In the genomic region with DNA sequence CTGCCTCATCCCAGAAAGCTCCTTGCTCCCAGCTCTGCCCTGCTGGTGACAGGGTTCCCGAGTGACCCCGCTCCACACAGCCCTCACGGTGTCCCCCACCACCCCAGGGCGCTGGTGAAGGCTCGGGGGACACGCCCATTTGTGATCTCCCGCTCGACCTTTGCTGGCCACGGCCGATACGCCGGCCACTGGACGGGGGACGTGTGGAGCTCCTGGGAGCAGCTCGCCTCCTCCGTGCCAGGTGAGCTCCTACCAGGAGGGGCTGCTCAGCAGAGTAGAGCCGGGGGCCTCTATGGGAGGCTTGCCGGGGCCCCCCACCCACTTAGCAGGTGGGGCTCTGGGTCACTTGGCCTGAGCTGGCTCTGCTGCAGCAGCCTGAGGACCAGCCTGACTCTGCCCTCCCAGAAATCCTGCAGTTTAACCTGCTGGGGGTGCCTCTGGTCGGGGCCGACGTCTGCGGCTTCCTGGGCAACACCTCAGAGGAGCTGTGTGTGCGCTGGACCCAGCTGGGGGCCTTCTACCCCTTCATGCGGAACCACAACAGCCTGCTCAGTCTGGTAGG, we compare ENCODE assay signal across 32 cellular contexts. TPM values are rescaled to one million over a fixed set of nuclear protein-coding genes. Genes with fewer than 3 reads are reported as not detected.
DNase-seq lines count a peak whose midpoint lies in the region; ATAC-seq and TF ChIP-seq lines count a peak whose summit lies in the region.
"Had no signal": no experiment of that assay in that cellular context is flagged by ENCODE, and none has a peak within 500 bp of the region (broad histone marks: within the 10 kb centered on the region; RNA-seq: fewer than 3 reads in every experiment).

No MANE protein-coding gene starts in this region.

- peaks cover 10% of the 10 kb centered on the region; the same call in 1 of the 2 replicates for H3F3A ChIP-seq in DOHH2 (ENCODE audit: control insufficient read depth, insufficient read depth)

- TF ChIP-seq CTCF in DOHH2 (IDR thresholded peaks at IDR 0.05; ENCODE audit: low read depth, low read length, poor library complexity, severe bottlenecking), result no peak
- no peak for TF ChIP-seq CTCF in RWPE2 (IDR thresholded peaks at IDR 0.05; ENCODE audit: poor library complexity, severe bottlenecking)
- TF ChIP-seq CTCF in lower lobe of right lung (IDR thresholded peaks at IDR 0.05), result no peak

- peak overlapping the region; percentile 47 for H3K27ac Mint-ChIP-seq in stimulated activated naive B cell treated with anti-CD40 and anti-IgM and Interleukin-4, amounts not matched to agents 10 μg/mL and 1 μg/mL and 100 μg/mL, for 72 hours
- H3K27ac Mint-ChIP-seq: activated naive CD8-positive, alpha-beta T cell; activated T-helper 2 cell treated with anti-CD3 and anti-CD28 coated beads, Interferon-gamma antibody, Interleukin-2, Interleukin-4, amounts not matched to agents 10 μg/mL and 5 μg/mL and 100 μg/mL, durations not matched to agents 14 hours and 24 hours and 36 hours; stimulated activated naive CD8-positive, alpha-beta T cell treated with anti-CD3 and anti-CD28 coated beads, Interleukin-15, Interleukin-2, amounts not matched to agents 100 ng/mL and 50 ng/mL, for 24 hours had no signal

- intact Hi-C loops in lower lobe of right lung (cut with DNase I), result no loop called here

- H3K79me2 ChIP-seq in DOHH2 (ENCODE audit: control insufficient read depth, low read length), result no peaks in the 10 kb centered on the region

- H3K9me2 ChIP-seq in DOHH2 (replicated peaks; ENCODE audit: control insufficient read depth, low read length), result no peaks in the 10 kb centered on the region

- peaks cover 21% of the 10 kb centered on the region for H3K4me1 ChIP-seq in DOHH2 (ENCODE audit: control insufficient read depth, low read length)
- H3K4me1 ChIP-seq in RWPE2 (ENCODE audit: insufficient read depth, poor library complexity, severe bottlenecking), result peaks cover 11% of the 10 kb centered on the region
- H3K4me1 ChIP-seq in lower lobe of right lung, result no peaks in the 10 kb centered on the region
- H3K4me1 ChIP-seq: psoas muscle, SJCRH30, transverse colon had no signal

- H3K4me2 ChIP-seq in DOHH2 (ENCODE audit: low read length), result peak overlapping the region; percentile 56

- H3K4me1 Mint-ChIP-seq in stimulated activated naive B cell treated with anti-CD40 and anti-IgM and Interleukin-4, amounts not matched to agents 10 μg/mL and 1 μg/mL and 100 μg/mL, for 72 hours, result peaks cover 10 to 15% of the 10 kb centered on the region in 2 donors

- DNase-seq in RWPE2 (ENCODE audit: low spot score) (peak; percentile 62), lower lobe of right lung (no peak), superior temporal gyrus (ENCODE audit: extremely low spot score) (no peak), NCI-H345 (lab: John Stamatoyannopoulos, UW) (no peak)
- DNase-seq in stimulated activated naive B cell treated with anti-CD40 and anti-IgM and Interleukin-4, amounts not matched to agents 10 μg/mL and 1 μg/mL and 100 μg/mL, for 72 hours, result no peak
- DNase-seq: activated CD4-positive, alpha-beta T cell treated with anti-CD3 and anti-CD28 coated beads, Interleukin-2, amount 50 U/mL, for 4 hours; activated CD4-positive, CD25-positive, alpha-beta regulatory T cell; activated CD8-positive, alpha-beta memory T cell treated with anti-CD3 and anti-CD28 coated beads, Interleukin-2, amount 50 U/mL, for 4 hours; anterior cingulate cortex; DMS79; effector memory CD4-positive, alpha-beta T cell; erythroblast; GM23248; IMR-90; kidney glomerular epithelial cell; mammary epithelial cell; NCI-H1105; NCI-H2029; NCI-H526 treated with DMSO at 0.1 percent for 48 hours; SJCRH30; T1000; transverse colon had no signal

- ATAC-seq in RWPE2 (ENCODE audit: low read depth) (no peak), lower lobe of right lung (peak; percentile 6 to 12), GM21528 (IDR thresholded peaks at IDR 0.05; ENCODE audit: low FRiP score, unreplicated experiment) (no peak), GM18907 (IDR thresholded peaks at IDR 0.05; ENCODE audit: unreplicated experiment) (no peak)
- peak; percentile 45 to 51 for ATAC-seq in stimulated activated naive B cell treated with anti-CD40 and anti-IgM and Interleukin-4, amounts not matched to agents 10 μg/mL and 1 μg/mL and 100 μg/mL, for 72 hours (replicated peaks)

- peaks cover 2 to 14% of the 10 kb centered on the region in 2 donors for H3K36me3 Mint-ChIP-seq in stimulated activated naive B cell treated with anti-CD40 and anti-IgM and Interleukin-4, amounts not matched to agents 10 μg/mL and 1 μg/mL and 100 μg/mL, for 72 hours
- H3K36me3 Mint-ChIP-seq: activated naive CD8-positive, alpha-beta T cell had no signal

- H3K27me3 Mint-ChIP-seq in stimulated activated naive B cell treated with anti-CD40 and anti-IgM and Interleukin-4, amounts not matched to agents 10 μg/mL and 1 μg/mL and 100 μg/mL, for 72 hours, result no peaks in the 10 kb centered on the region
- H3K27me3 Mint-ChIP-seq: activated naive CD8-positive, alpha-beta T cell; stimulated activated naive CD8-positive, alpha-beta T cell treated with anti-CD3 and anti-CD28 coated beads, Interleukin-15, Interleukin-2, amounts not matched to agents 100 ng/mL and 50 ng/mL, for 24 hours had no signal

- no peaks in the 10 kb centered on the region for H3K36me3 ChIP-seq in DOHH2 (ENCODE audit: control insufficient read depth, low read length)
- H3K36me3 ChIP-seq in RWPE2 (ENCODE audit: low read depth), result no peaks in the 10 kb centered on the region
- H3K36me3 ChIP-seq in lower lobe of right lung, result peaks cover 5% of the 10 kb centered on the region
- H3K36me3 ChIP-seq: neutrophil, Peyer's patch, SJCRH30, transverse colon had no signal

- H3K27me3 ChIP-seq in DOHH2 (ENCODE audit: control insufficient read depth, low read length) (peaks cover 5% of the 10 kb centered on the region), RWPE2 (ENCODE audit: insufficient read depth, poor library complexity, severe bottlenecking) (no peaks in the 10 kb centered on the region), lower lobe of right lung (ENCODE audit: low read depth) (no peaks in the 10 kb centered on the region)
- H3K27me3 ChIP-seq: neutrophil, Peyer's patch, SJCRH30, transverse colon had no signal

- H3K9me3 ChIP-seq in DOHH2 (ENCODE audit: control insufficient read depth, insufficient read depth, low read length), result no peaks in the 10 kb centered on the region
- H3K9me3 ChIP-seq in RWPE2 (ENCODE audit: severe bottlenecking), result no peaks in the 10 kb centered on the region
- H3K9me3 ChIP-seq in lower lobe of right lung, result no peaks in the 10 kb centered on the region
- H3K9me3 ChIP-seq: neutrophil, Peyer's patch, psoas muscle, transverse colon had no signal

- H3K27ac ChIP-seq in DOHH2 (ENCODE audit: low read depth, low read length) (no peak overlapping the region), RWPE2 (ENCODE audit: poor library complexity, severe bottlenecking) (no peak overlapping the region), lower lobe of right lung (no peak overlapping the region)
- H3K27ac ChIP-seq: C4-2B, GM23248, neutrophil, Peyer's patch, psoas muscle, SJCRH30, transverse colon had no signal

- no peak overlapping the region for H3K4me3 Mint-ChIP-seq in stimulated activated naive B cell treated with anti-CD40 and anti-IgM and Interleukin-4, amounts not matched to agents 10 μg/mL and 1 μg/mL and 100 μg/mL, for 72 hours
- H3K4me3 Mint-ChIP-seq: activated naive CD8-positive, alpha-beta T cell; stimulated activated naive CD8-positive, alpha-beta T cell treated with anti-CD3 and anti-CD28 coated beads, Interleukin-15, Interleukin-2, amounts not matched to agents 100 ng/mL and 50 ng/mL, for 24 hours had no signal

- no peaks in the 10 kb centered on the region for H4K20me1 ChIP-seq in DOHH2 (ENCODE audit: control insufficient read depth, insufficient read depth, low read depth, low read length)

- H3K4me3 ChIP-seq in DOHH2 (ENCODE audit: low read length), result peak overlapping the region; percentile 34
- no peak overlapping the region for H3K4me3 ChIP-seq in RWPE2 (ENCODE audit: severe bottlenecking)
- H3K4me3 ChIP-seq in lower lobe of right lung, result no peak overlapping the region
- H3K4me3 ChIP-seq: GM23248, Peyer's patch, psoas muscle, SJCRH30, transverse colon had no signal

- peaks cover 5 to 11% of the 10 kb centered on the region in 2 donors for H3K9me3 Mint-ChIP-seq in stimulated activated naive B cell treated with anti-CD40 and anti-IgM and Interleukin-4, amounts not matched to agents 10 μg/mL and 1 μg/mL and 100 μg/mL, for 72 hours
- H3K9me3 Mint-ChIP-seq: activated T-helper 2 cell treated with anti-CD3 and anti-CD28 coated beads, Interferon-gamma antibody, Interleukin-2, Interleukin-4, amounts not matched to agents 10 μg/mL and 5 μg/mL and 100 μg/mL, durations not matched to agents 14 hours and 24 hours and 36 hours; stimulated activated naive CD8-positive, alpha-beta T cell treated with anti-CD3 and anti-CD28 coated beads, Interleukin-15, Interleukin-2, amounts not matched to agents 100 ng/mL and 50 ng/mL, for 24 hours had no signal

RNA-seq across cellular contexts. Expression of gene GAA, which starts 11.2 kb away (rescaled TPM):
- 143 TPM for total RNA-seq in lower lobe of right lung

RNA-seq across cellular contexts. Expression of gene EIF4A3, which starts 34.4 kb away (rescaled TPM):
- total RNA-seq in lower lobe of right lung, result 54.1 TPM

RNA-seq across cellular contexts. Expression of gene CARD14, which starts 57.3 kb away (rescaled TPM):
- 0.50 TPM for total RNA-seq in lower lobe of right lung
- total RNA-seq: activated T-helper 2 cell treated with anti-CD3 and anti-CD28 coated beads, Interferon-gamma antibody, Interleukin-2, Interleukin-4, amounts not matched to agents 10 μg/mL and 5 μg/mL and 100 μg/mL, durations not matched to agents 14 hours and 24 hours and 36 hours; GM23248; IMR-90 had no signal

Comparison
In these comparisons a context has a peak if more than half of its experiments do, and no peak if none do; other contexts are left out.
1. ATAC-seq: peak in lower lobe of right lung (2 of 2) and stimulated activated naive B cell treated with anti-CD40 and anti-IgM and Interleukin-4, amounts not matched to agents 10 μg/mL and 1 μg/mL and 100 μg/mL, for 72 hours (2 of 2); none in RWPE2 (single experiment), GM21528 (single experiment) and GM18907 (single experiment).